8 cellular contexts compared by ENCODE assay signal in the genomic region with DNA sequence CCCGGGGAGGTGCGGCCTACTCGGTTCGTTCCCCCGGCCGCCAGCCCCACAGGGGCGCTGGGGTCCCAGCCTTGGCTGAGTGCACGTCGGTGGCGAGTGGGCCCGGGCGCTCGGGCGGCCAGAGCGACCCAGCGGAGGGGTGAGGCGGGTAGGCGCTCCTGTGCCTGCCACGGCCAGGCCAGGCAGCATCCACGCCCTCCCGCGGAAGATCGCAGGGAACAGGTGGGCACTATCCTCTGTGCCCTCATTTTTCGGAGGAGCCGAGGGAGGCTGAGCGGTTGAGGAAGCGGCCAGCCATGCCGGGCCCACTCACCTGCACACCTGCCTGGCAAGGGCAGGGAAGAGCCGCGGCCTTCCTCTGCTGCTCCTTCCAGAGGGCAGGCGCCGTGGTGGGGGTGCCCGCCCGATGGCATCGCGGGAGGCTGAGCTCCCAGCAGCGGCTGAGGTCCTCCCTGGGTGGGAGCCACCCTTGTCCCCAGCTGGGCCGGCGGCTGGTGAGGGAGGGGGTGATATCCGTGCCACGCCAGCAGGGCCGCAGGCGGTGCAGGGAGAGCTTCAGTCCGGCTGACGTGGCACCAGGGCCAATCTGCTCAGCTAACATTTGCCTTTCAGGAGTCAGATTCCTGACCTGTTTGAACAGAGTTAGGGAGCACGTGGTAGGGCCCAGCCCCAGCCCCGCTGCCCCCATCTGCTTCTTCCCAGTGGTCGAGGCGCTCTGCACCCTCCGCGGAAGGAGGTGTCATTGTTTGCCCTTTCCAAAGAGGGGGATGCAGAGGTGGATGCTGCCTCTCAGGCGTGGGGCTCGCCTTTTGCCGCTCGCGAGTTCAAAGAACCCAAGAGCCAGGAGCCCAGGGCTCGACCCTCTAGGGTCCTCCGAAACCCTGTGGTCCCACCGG. TPM values are rescaled to one million over a fixed set of nuclear protein-coding genes. Genes with fewer than 3 reads are reported as not detected.
DNase-seq lines count a peak whose midpoint lies in the region; ATAC-seq and TF ChIP-seq lines count a peak whose summit lies in the region.

No MANE protein-coding gene starts in this region.

- peaks cover 8% of the 10 kb centered on the region; the same call in 1 of the 2 replicates for H3K36me3 ChIP-seq in OCI-LY7 (ENCODE audit: insufficient read depth, low read length)

- CTCF ChIA-PET in activated CD4-positive, alpha-beta T cell treated with anti-CD3 and anti-CD28 coated beads for 36 hours (lab: Charles Lee): interaction anchor here (0.7 to 6.4 kb wide), 12 partner anchors 11 to 241 kb away, joined by 3 to 61 read pairs (median 4); no protein-coding TSS in a partner anchor
- CTCF ChIA-PET in OCI-LY7 (lab: Charles Lee; ENCODE audit: unreplicated experiment): interaction anchor here (0.6 kb wide), 1 partner anchor 205 kb away, joined by 3 read pairs; no protein-coding TSS in a partner anchor

- no peak overlapping the region for H3K27ac ChIP-seq in OCI-LY7 (ENCODE audit: low read depth, low read length, poor library complexity, severe bottlenecking)

- no peaks in the 10 kb centered on the region for H3K9me3 ChIP-seq in OCI-LY7 (ENCODE audit: low read length)

- H3K4me3 ChIP-seq in OCI-LY7 (ENCODE audit: low read depth, low read length, poor library complexity, severe bottlenecking): peak overlapping the region; percentile 68

- TF ChIP-seq CTCF in OCI-LY7 (conservative IDR thresholded peaks at IDR 0.05; ENCODE audit: low read length) (no peak), chondrocyte (IDR thresholded peaks at IDR 0.05) (no peak), mesothelial cell of epicardium (IDR thresholded peaks at IDR 0.05; ENCODE audit: unreplicated experiment) (no peak)

- peak overlapping the region; percentile 75 for H3K4me2 ChIP-seq in OCI-LY7 (ENCODE audit: low read length)

- no TSS peak for BruUV-seq in OCI-LY7 (replicated peaks; lab: Mats Ljungman, UMichigan)

- H3K4me3 Mint-ChIP-seq in activated CD4-positive, alpha-beta T cell treated with anti-CD3 and anti-CD28 coated beads for 36 hours: peak overlapping the region; percentile 46
- peak overlapping the region; percentile 49 for H3K4me3 Mint-ChIP-seq in chondrocyte (ENCODE audit: unreplicated experiment)
- H3K4me3 Mint-ChIP-seq in mesothelial cell of epicardium: peak overlapping the region; percentile 63

- DNase-seq in activated CD4-positive, alpha-beta T cell treated with anti-CD3 and anti-CD28 coated beads for 36 hours: peak; percentile 31
- no peak for DNase-seq in activated CD4-positive, alpha-beta T cell treated with anti-CD3 and anti-CD28 coated beads, Interleukin-2, amount 50 U/mL, for 48 hours
- DNase-seq in OCI-LY7 (ENCODE audit: low spot score) (no peak), chondrocyte (ENCODE audit: low spot score) (peak; percentile 90), mesothelial cell of epicardium (ENCODE audit: low spot score in 2 of 2, unreplicated experiment in 2 of 2) (no peak), medulla oblongata (ENCODE audit: extremely low spot score) (no peak), NCI-H1694 (lab: John Stamatoyannopoulos, UW) (no peak)

- no peak for ATAC-seq in activated CD4-positive, alpha-beta T cell treated with anti-CD3 and anti-CD28 coated beads for 36 hours
- no peak for ATAC-seq in HG03108 (IDR thresholded peaks at IDR 0.05; ENCODE audit: unreplicated experiment)

- peaks cover 26% of the 10 kb centered on the region for H3K4me1 Mint-ChIP-seq in activated CD4-positive, alpha-beta T cell treated with anti-CD3 and anti-CD28 coated beads for 36 hours
- H3K4me1 Mint-ChIP-seq in chondrocyte (ENCODE audit: low read depth): peaks cover 24% of the 10 kb centered on the region
- peaks cover 24% of the 10 kb centered on the region for H3K4me1 Mint-ChIP-seq in mesothelial cell of epicardium

- intact Hi-C loops in activated CD4-positive, alpha-beta T cell treated with anti-CD3 and anti-CD28 coated beads for 36 hours (cut with DNase I, micrococcal nuclease): loop anchor here (1.0 to 5.0 kb wide), 4 partner anchors 160 to 1133 kb away; a partner anchor contains a TSS
- intact Hi-C loops in OCI-LY7 (cut with micrococcal nuclease; ENCODE audit: unreplicated experiment): no loop called here

- H3K4me1 ChIP-seq in OCI-LY7 (ENCODE audit: insufficient read depth, low read length, poor library complexity, severe bottlenecking): peaks cover 16% of the 10 kb centered on the region

- peaks cover 14% of the 10 kb centered on the region for H3K36me3 Mint-ChIP-seq in activated CD4-positive, alpha-beta T cell treated with anti-CD3 and anti-CD28 coated beads for 36 hours (ENCODE audit: low read depth)
- H3K36me3 Mint-ChIP-seq in chondrocyte (ENCODE audit: low read depth): no peaks in the 10 kb centered on the region
- no peaks in the 10 kb centered on the region for H3K36me3 Mint-ChIP-seq in mesothelial cell of epicardium

- POLR2A ChIA-PET in activated CD4-positive, alpha-beta T cell treated with anti-CD3 and anti-CD28 coated beads for 36 hours (lab: Charles Lee): interaction anchor here (0.6 kb wide), 1 partner anchor 464 kb away, joined by 3 read pairs; no protein-coding TSS in a partner anchor
- POLR2A ChIA-PET in OCI-LY7 (lab: Charles Lee): no interaction called here

- peaks cover 5% of the 10 kb centered on the region; the same call in 1 of the 2 replicates for H4K20me1 ChIP-seq in OCI-LY7 (ENCODE audit: insufficient read depth, low read length)

- H3K27ac Mint-ChIP-seq in activated CD4-positive, alpha-beta T cell treated with anti-CD3 and anti-CD28 coated beads for 36 hours: no peak overlapping the region
- H3K27ac Mint-ChIP-seq in chondrocyte (ENCODE audit: unreplicated experiment) (no peak overlapping the region), mesothelial cell of epicardium (peak overlapping the region; percentile 72)

- H3K27me3 Mint-ChIP-seq in activated CD4-positive, alpha-beta T cell treated with anti-CD3 and anti-CD28 coated beads for 36 hours: no peaks in the 10 kb centered on the region
- H3K27me3 Mint-ChIP-seq in chondrocyte (ENCODE audit: low read depth) (no peaks in the 10 kb centered on the region), mesothelial cell of epicardium (ENCODE audit: low read depth) (no peaks in the 10 kb centered on the region)

- no peak overlapping the region for H2AFZ ChIP-seq in OCI-LY7 (ENCODE audit: low read length)

- H3K79me2 ChIP-seq in OCI-LY7 (ENCODE audit: insufficient read depth, low read depth, low read length): peaks cover 34% of the 10 kb centered on the region

- H3K9me2 ChIP-seq in OCI-LY7 (ENCODE audit: insufficient read depth, low read length): no peaks in the 10 kb centered on the region

- no peaks in the 10 kb centered on the region for H3K9me3 Mint-ChIP-seq in activated CD4-positive, alpha-beta T cell treated with anti-CD3 and anti-CD28 coated beads for 36 hours (ENCODE audit: low read depth)
- no peaks in the 10 kb centered on the region for H3K9me3 Mint-ChIP-seq in chondrocyte (ENCODE audit: low read depth)
- H3K9me3 Mint-ChIP-seq in mesothelial cell of epicardium: no peaks in the 10 kb centered on the region

RNA-seq across cellular contexts. Expression of a gene that starts 1.6 kb away (rescaled TPM):
- 10 to 100 TPM; 62.7 TPM for total RNA-seq in activated CD4-positive, alpha-beta T cell treated with anti-CD3 and anti-CD28 coated beads for 36 hours
- total RNA-seq in OCI-LY7 (2014; rRNA removed; shearing (Covaris generic)): 15.5 and 23.7 TPM in 2 replicates
- total RNA-seq in OCI-LY7 (2022) (52.0 and 60.1 TPM in 2 replicates), chondrocyte (91.7 to 95.7 TPM (median 93.4 TPM) in 3 replicates), mesothelial cell of epicardium (89.9 to 92.2 TPM (median 90.2 TPM) in 3 replicates)

RNA-seq across cellular contexts. Expression of a gene that starts 44.8 kb away (rescaled TPM):
- total RNA-seq in activated CD4-positive, alpha-beta T cell treated with anti-CD3 and anti-CD28 coated beads for 36 hours: 10 to 100 TPM; 13.5 to 14.1 TPM
- 16.7 and 20.2 TPM in 2 replicates for total RNA-seq in OCI-LY7 (2014; rRNA removed; shearing (Covaris generic))
- total RNA-seq in OCI-LY7 (2022) (21.3 and 27.8 TPM in 2 replicates), chondrocyte (12.9 to 14.1 TPM (median 13.2 TPM) in 3 replicates), mesothelial cell of epicardium (22.1 to 24.6 TPM (median 23.3 TPM) in 3 replicates)

Comparison
In these comparisons a context has a peak if more than half of its experiments do, and no peak if none do; other contexts are left out.
1. DNase-seq: peak in activated CD4-positive, alpha-beta T cell treated with anti-CD3 and anti-CD28 coated beads for 36 hours (single experiment) and chondrocyte (single experiment); none in activated CD4-positive, alpha-beta T cell treated with anti-CD3 and anti-CD28 coated beads, Interleukin-2, amount 50 U/mL, for 48 hours (0 of 2), OCI-LY7 (single experiment), mesothelial cell of epicardium (0 of 2), medulla oblongata (single experiment) and NCI-H1694 (single experiment).
2. Peak in every context shown above with its lines, with median percentiles within 50 percentile points of each other: H3K4me3 Mint-ChIP-seq.